Comparison of ENCODE assay signal across 8 cellular contexts in genomic region chr3:32502944-32503286, GRCh38. TPM values are rescaled to one million over a fixed set of nuclear protein-coding genes. Genes with fewer than 3 reads are reported as not detected.
DNase-seq lines count a peak whose midpoint lies in the region; ATAC-seq and TF ChIP-seq lines count a peak whose summit lies in the region.

No MANE protein-coding gene starts in this region.

- H3K9ac ChIP-seq in BLaER1: peak overlapping the region; percentile 93; the same call in 1 of the 2 replicates

- no peaks in the 10 kb centered on the region for H3K27me3 Mint-ChIP-seq in mesothelial cell of epicardium (ENCODE audit: low read depth)

- ATAC-seq in HG02571 (IDR thresholded peaks at IDR 0.05; ENCODE audit: unreplicated experiment) (peak; percentile 7), HG02885 (IDR thresholded peaks at IDR 0.05; ENCODE audit: poor library complexity, unreplicated experiment) (no peak)

- H3K27ac ChIP-seq in BLaER1 (peak overlapping the region; percentile 94), angular gyrus (ENCODE audit: low read depth, low read length) (peak overlapping the region; percentile 93)

- H3K36me3 ChIP-seq in BLaER1: no peaks in the 10 kb centered on the region

- no peaks in the 10 kb centered on the region for H3K27me3 ChIP-seq in BLaER1

- peaks cover 45% of the 10 kb centered on the region for H4K20me1 ChIP-seq in BLaER1

- H3K4me1 ChIP-seq in BLaER1: peaks cover 51% of the 10 kb centered on the region

- H3K4me1 Mint-ChIP-seq in mesothelial cell of epicardium: peaks cover 36% of the 10 kb centered on the region

- H3K9me3 ChIP-seq in BLaER1: no peaks in the 10 kb centered on the region

- H3K4me3 ChIP-seq in BLaER1: peak overlapping the region; percentile 98

- H3K4me3 Mint-ChIP-seq in mesothelial cell of epicardium: peak overlapping the region; percentile 97

- DNase-seq in mesothelial cell of epicardium (ENCODE audit: low spot score in 2 of 2, unreplicated experiment in 2 of 2) (no peak), NOMO-1 treated with DMSO at 0.1 percent for 48 hours (lab: John Stamatoyannopoulos, UW; ENCODE audit: unreplicated experiment) (no peak), NCI-H1694 (lab: John Stamatoyannopoulos, UW) (no peak)
- no peak for DNase-seq in stimulated activated CD4-positive, alpha-beta T cell treated with anti-CD3 and anti-CD28 coated beads, Interleukin-1b, Interleukin-23, amount 100 ng/mL, for 48 hours

- H3K27ac Mint-ChIP-seq in mesothelial cell of epicardium: peak overlapping the region; percentile 96

- peak overlapping the region; percentile 76 for H3K4me2 ChIP-seq in BLaER1

- peaks cover 2% of the 10 kb centered on the region for H3K36me3 Mint-ChIP-seq in mesothelial cell of epicardium

- no peaks in the 10 kb centered on the region for H3K9me3 Mint-ChIP-seq in mesothelial cell of epicardium

- TF ChIP-seq CTCF in mesothelial cell of epicardium (IDR thresholded peaks at IDR 0.05; ENCODE audit: unreplicated experiment): no peak

RNA-seq across cellular contexts. Expression of gene CMTM6, which starts 0.3 kb away (rescaled TPM):
- 41.9 to 44.0 TPM (median 42.3 TPM) in 3 replicates for total RNA-seq in mesothelial cell of epicardium
